In the genomic region with DNA sequence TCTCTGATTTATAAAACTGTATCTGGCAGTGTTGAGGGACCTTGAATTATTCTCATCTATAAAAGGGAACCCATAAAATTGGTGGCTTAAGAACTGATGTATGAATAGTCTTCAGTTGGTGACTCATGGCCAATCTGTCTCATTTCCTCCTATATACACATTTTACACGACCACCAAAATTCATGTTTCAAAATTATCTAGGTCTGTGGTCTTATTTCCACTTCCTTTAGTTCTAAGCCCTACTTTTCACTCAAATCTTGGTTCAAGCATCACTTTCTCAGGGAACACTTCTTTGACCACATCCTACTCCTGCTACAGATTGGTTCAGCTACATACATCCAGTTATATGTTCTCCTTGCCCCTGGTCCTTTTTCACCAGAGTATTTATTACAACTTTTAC, we compare ENCODE assay signal across 21 cellular contexts. TPM values are rescaled to one million over a fixed set of nuclear protein-coding genes. Genes with fewer than 3 reads are reported as not detected.
DNase-seq lines count a peak whose midpoint lies in the region; ATAC-seq, FAIRE-seq and TF ChIP-seq lines count a peak whose summit lies in the region.
"Had no signal": no experiment of that assay in that cellular context is flagged by ENCODE, and none has a peak within 500 bp of the region (broad histone marks: within the 10 kb centered on the region; RNA-seq: fewer than 3 reads in every experiment).

No MANE protein-coding gene starts in this region.

- no peaks in the 10 kb centered on the region for H4K20me1 ChIP-seq in GM23248 (ENCODE audit: insufficient read depth)
- no peaks in the 10 kb centered on the region for H4K20me1 ChIP-seq in endothelial cell of umbilical vein (replicated peaks; ENCODE audit: control insufficient read depth, extremely low read depth, insufficient read depth, low read length)

- no peak for TF ChIP-seq CTCF in endothelial cell of umbilical vein (IDR thresholded peaks at IDR 0.05; ENCODE audit: extremely low read depth in 1 of 2, insufficient read depth in 1 of 2, low read depth in 1 of 2, low read length in 2 of 2)
- no peak for TF ChIP-seq CTCF in foreskin keratinocyte (conservative IDR thresholded peaks at IDR 0.05)

- ATAC-seq in HG02610 (IDR thresholded peaks at IDR 0.05; ENCODE audit: unreplicated experiment) (no peak), foreskin keratinocyte (no peak), right cardiac atrium (no peak)
- ATAC-seq: left ventricle myocardium superior had no signal

- H3K9me3 ChIP-seq in GM23248 (ENCODE audit: low read depth) (no peaks in the 10 kb centered on the region), endothelial cell of umbilical vein (replicated peaks; ENCODE audit: control insufficient read depth, insufficient read depth, low read length) (no peaks in the 10 kb centered on the region), right cardiac atrium (ENCODE audit: control insufficient read depth, low read length) (no peaks in the 10 kb centered on the region)
- H3K9me3 ChIP-seq: vagina had no signal

- FAIRE-seq in endothelial cell of umbilical vein (lab: Jason Lieb, UNC) = no peak

- H3K79me2 ChIP-seq in ACC112 (ENCODE audit: control insufficient read depth, insufficient read depth, low read length, unreplicated experiment) = no peaks in the 10 kb centered on the region
- H3K79me2 ChIP-seq in GM23248 (ENCODE audit: insufficient read depth) = no peaks in the 10 kb centered on the region
- H3K79me2 ChIP-seq in endothelial cell of umbilical vein (ENCODE audit: control insufficient read depth, insufficient read depth, low read length) = no peaks in the 10 kb centered on the region

- DNase-seq in GM23248 (peak; percentile 33), RKO (ENCODE audit: low spot score) (peak; percentile 4), endothelial cell of umbilical vein (ENCODE audit: low read depth, low spot score) (no peak), foreskin keratinocyte (no peak), kidney tubule cell (ENCODE audit: low spot score) (no peak), right cardiac atrium (no peak)
- DNase-seq: activated CD4-positive, alpha-beta T cell treated with anti-CD3 and anti-CD28 coated beads for 1 hour; activated T-cell treated with anti-CD3 and anti-CD28 coated beads for 4 hours; DMS79; dorsolateral prefrontal cortex; erythroblast; left ventricle myocardium superior; NCI-H1092 treated with DMSO at 0.1 percent for 48 hours; NCI-H2081 treated with DMSO at 0.1 percent for 48 hours; NCI-H524; stimulated activated CD4-positive, alpha-beta T cell treated with anti-CD3 and anti-CD28 coated beads, Interleukin-2, amount 100 ng/mL, for 48 hours had no signal

- CTCF ChIA-PET in endothelial cell of umbilical vein (lab: Charles Lee) = no interaction called here

- no peaks in the 10 kb centered on the region for H3K9me2 ChIP-seq in GM23248 (ENCODE audit: insufficient read depth)

- intact Hi-C loops in endothelial cell of umbilical vein (cut with micrococcal nuclease) = no loop called here
- intact Hi-C loops in right cardiac atrium (cut with DNase I) = no loop called here

- H3K4me1 ChIP-seq in ACC112 (ENCODE audit: control insufficient read depth, insufficient read depth, low read length, unreplicated experiment) (peaks cover 21% of the 10 kb centered on the region), GM23248 (ENCODE audit: insufficient read depth) (peaks cover 36% of the 10 kb centered on the region), endothelial cell of umbilical vein (ENCODE audit: control insufficient read depth, extremely low read depth, insufficient read depth, low read length) (no peaks in the 10 kb centered on the region), foreskin keratinocyte (no peaks in the 10 kb centered on the region), right cardiac atrium (ENCODE audit: control insufficient read depth, insufficient read depth, low read length) (no peaks in the 10 kb centered on the region)

- H3K9ac ChIP-seq in GM23248 (no peak overlapping the region), endothelial cell of umbilical vein (replicated peaks; ENCODE audit: extremely low read depth, insufficient read depth, low read length) (no peak overlapping the region)

- dilution Hi-C loops in endothelial cell of umbilical vein (cut with MboI; ENCODE audit: extremely low pct_ligation_motif_present, low sequenced_read_pairs) = no loop called here

- POLR2A ChIA-PET in endothelial cell of umbilical vein (lab: Charles Lee) = no interaction called here

- no peak for TF ChIP-seq POLR2A in endothelial cell of umbilical vein (IDR thresholded peaks at IDR 0.05; ENCODE audit: low read depth, low read length)

- no peaks in the 10 kb centered on the region for H3K9me1 ChIP-seq in endothelial cell of umbilical vein (replicated peaks; ENCODE audit: control insufficient read depth, extremely low read depth, insufficient read depth, low read length)

- no TSS peak for BruUV-seq in endothelial cell of umbilical vein (replicated peaks; lab: Mats Ljungman, UMichigan)

- in situ Hi-C loops in GM23248 (cut with MboI) = no loop called here

- no peaks in the 10 kb centered on the region for H3K36me3 ChIP-seq in ACC112 (ENCODE audit: insufficient read depth, low read length)
- no peaks in the 10 kb centered on the region for H3K36me3 ChIP-seq in GM23248 (ENCODE audit: low read depth)
- H3K36me3 ChIP-seq in endothelial cell of umbilical vein (ENCODE audit: control insufficient read depth in 2 of 2, extremely low read depth in 1 of 2, insufficient read depth in 2 of 2, low read length in 2 of 2) = no peaks in the 10 kb centered on the region
- H3K36me3 ChIP-seq: cardiac muscle cell, vagina had no signal

- no peak overlapping the region for H3K27ac ChIP-seq in ACC112 (ENCODE audit: low read depth, low read length)
- H3K27ac ChIP-seq in GM23248 = no peak overlapping the region
- no peak overlapping the region for H3K27ac ChIP-seq in endothelial cell of umbilical vein (ENCODE audit: insufficient read depth, low read depth, low read length)
- no peak overlapping the region for H3K27ac ChIP-seq in foreskin keratinocyte
- no peak overlapping the region for H3K27ac ChIP-seq in right cardiac atrium (ENCODE audit: low read length)
- H3K27ac ChIP-seq: cardiac muscle cell, dorsolateral prefrontal cortex, SK-N-MC, vagina had no signal

- peak overlapping the region; percentile 36 for H3K4me2 ChIP-seq in GM23248 (ENCODE audit: unreplicated experiment)
- H3K4me2 ChIP-seq in endothelial cell of umbilical vein (ENCODE audit: insufficient read depth, low read length) = no peak overlapping the region

- H2AFZ ChIP-seq in ACC112 (ENCODE audit: low read length, unreplicated experiment) (peak overlapping the region; percentile 8), GM23248 (0 out of 2 replicates have a peak overlapping the region, but pooled peaks have one; percentile 43), endothelial cell of umbilical vein (ENCODE audit: low read depth, low read length) (no peak overlapping the region)

- H3K4me3 ChIP-seq in ACC112 (ENCODE audit: low read depth, low read length) (no peak overlapping the region), GM23248 (no peak overlapping the region), endothelial cell of umbilical vein (replicated peaks in 1 of 3; ENCODE audit: insufficient read depth in 1 of 3, low read depth in 1 of 3, low read length in 3 of 3) (no peak overlapping the region), right cardiac atrium (ENCODE audit: low read length) (no peak overlapping the region)
- H3K4me3 ChIP-seq: cardiac muscle cell, dorsolateral prefrontal cortex, SK-N-MC, vagina had no signal

- H3F3A ChIP-seq in GM23248 (ENCODE audit: insufficient read depth) = peaks cover 24% of the 10 kb centered on the region

- WGBS in GM23248 (ENCODE audit: low coverage in 1 of 2, low lambda C conversion rate in 2 of 2, missing lambda C conversion rate in 2 of 2), 2 experiments = 0% methylated on average over 1 of the region's 1 CpG
- 45% methylated on average over 1 of the region's 1 CpG for WGBS in right cardiac atrium

- H3K27me3 ChIP-seq in ACC112 (ENCODE audit: insufficient read depth, low read length) = no peaks in the 10 kb centered on the region
- no peaks in the 10 kb centered on the region for H3K27me3 ChIP-seq in GM23248 (replicated peaks; ENCODE audit: insufficient read depth)
- H3K27me3 ChIP-seq in endothelial cell of umbilical vein (ENCODE audit: control insufficient read depth in 2 of 2, insufficient read depth in 2 of 2, low read length in 2 of 2) = peaks cover 1 to 7% of the 10 kb centered on the region in 2 experiments
- H3K27me3 ChIP-seq in foreskin keratinocyte = no peaks in the 10 kb centered on the region
- no peaks in the 10 kb centered on the region for H3K27me3 ChIP-seq in right cardiac atrium (ENCODE audit: control insufficient read depth, insufficient read depth)
- H3K27me3 ChIP-seq: cardiac muscle cell, dorsolateral prefrontal cortex, vagina had no signal

TF ChIP-seq in endothelial cell of umbilical vein, 7 proteins besides CTCF, POLR2A, EP300 and RAD21 (continues in another document):
- TF ChIP-seq JUN (IDR thresholded peaks at IDR 0.05; ENCODE audit: borderline replicate concordance, insufficient read depth, insufficient read length, low read depth) (no peak), FOS (IDR thresholded peaks at IDR 0.05; ENCODE audit: borderline replicate concordance, insufficient read depth, low read length) (peak; percentile 52), EZH2 (IDR thresholded peaks at IDR 0.05; ENCODE audit: borderline replicate concordance, low read depth, low read length, severe bottlenecking) (no peak), POLR2AphosphoS5 (IDR thresholded peaks at IDR 0.05; ENCODE audit: insufficient read depth, low read depth, low read length) (no peak), MYC (IDR thresholded peaks at IDR 0.05; ENCODE audit: low read depth, low read length) (no peak)
- TF ChIP-seq, protein P1, sequence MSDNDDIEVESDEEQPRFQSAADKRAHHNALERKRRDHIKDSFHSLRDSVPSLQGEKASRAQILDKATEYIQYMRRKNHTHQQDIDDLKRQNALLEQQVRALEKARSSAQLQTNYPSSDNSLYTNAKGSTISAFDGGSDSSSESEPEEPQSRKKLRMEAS (IDR thresholded peaks at IDR 0.05; ENCODE audit: insufficient read depth, insufficient read length) = no peak

RNA-seq across cellular contexts. Expression of gene ENPP1, which starts 18.6 kb away (rescaled TPM):
- 53.7 and 60.4 TPM in 2 replicates for total RNA-seq in GM23248 (2014; rRNA removed; shearing (Covaris generic))
- polyA plus RNA-seq in GM23248 (2016; fragmentation: Nextera tagmentation; extraction: Ambion mirVana) (34.2 and 36.3 TPM in 2 replicates), endothelial cell of umbilical vein (0.36 and 0.46 TPM in 2 replicates), foreskin keratinocyte (0.32 and 0.40 TPM in 2 replicates), right cardiac atrium (1.2 TPM)
- total RNA-seq in endothelial cell of umbilical vein (1.4 and 1.5 TPM in 2 replicates), foreskin keratinocyte (1.3 and 1.6 TPM in 2 replicates), right cardiac atrium (1 to 10 TPM; 2.6 to 4.5 (median 3.1) TPM)
- 0.40 and 0.54 TPM in 2 replicates for polyA plus RNA-seq in endothelial cell of umbilical vein (2011; cell fraction: cytosol; rRNA removed)
- polyA plus RNA-seq in endothelial cell of umbilical vein (2011; cell fraction: nucleus; rRNA removed) = 0.53 and 0.80 TPM in 2 replicates
- 0.65 and 2.0 TPM in 2 replicates for polyA plus RNA-seq in endothelial cell of umbilical vein (2012)
- 0.62 and 1.1 TPM in 2 replicates for polyA minus RNA-seq in endothelial cell of umbilical vein
- polyA minus RNA-seq in endothelial cell of umbilical vein (2011; cell fraction: cytosol; rRNA and poly(A)+ RNA removed) = 1.0 TPM
- polyA minus RNA-seq in endothelial cell of umbilical vein (2011; cell fraction: nucleus; rRNA and poly(A)+ RNA removed) = 0.82 and 1.3 TPM in 2 replicates

Comparison
In these comparisons a context has a peak if more than half of its experiments do, and no peak if none do; other contexts are left out.
1. DNase-seq: peak in GM23248 (single experiment) and RKO (single experiment); none in endothelial cell of umbilical vein (single experiment), foreskin keratinocyte (0 of 2), kidney tubule cell (single experiment) and right cardiac atrium (0 of 3).
2. RNA of gene ENPP1, which starts 18.6 kb away (total RNA-seq): 53.7 to 60.4 TPM in GM23248; 2.6 to 4.5 TPM in right cardiac atrium, 1.4 to 1.5 TPM in endothelial cell of umbilical vein and 1.3 to 1.6 TPM in foreskin keratinocyte; every median in the first group is over 10 times any median in the second.